In the genomic region with DNA sequence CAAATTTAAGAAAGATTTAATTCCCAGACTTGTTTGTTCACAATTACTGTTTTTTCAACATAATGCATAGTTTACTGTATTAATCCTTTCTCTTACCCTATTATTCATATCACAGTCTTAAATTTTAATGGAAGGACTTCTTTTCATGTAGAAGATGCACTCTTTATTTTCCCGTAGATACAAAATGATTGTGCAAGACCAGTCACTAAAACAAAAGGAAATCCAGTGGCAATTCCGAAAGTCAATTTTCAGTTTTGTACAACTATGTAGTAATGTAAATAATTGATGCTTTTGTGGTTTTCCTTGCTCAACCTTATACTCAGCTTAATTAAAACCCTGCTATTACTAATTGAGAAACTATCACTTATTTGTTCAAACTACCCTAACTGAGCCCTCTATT, we compare ENCODE assay signal across 29 cellular contexts.
"Had no signal": no experiment of that assay in that cellular context is flagged by ENCODE, and none has a peak within 500 bp of the region (broad histone marks: within the 10 kb centered on the region; RNA-seq: fewer than 3 reads in every experiment).

No MANE protein-coding gene starts in this region.

- H3K27me3 ChIP-seq: neutrophil, pancreas, spleen, suprapubic skin, testis, tibial artery, transverse colon, upper lobe of right lung, uterus had no signal

- H3K4me3 ChIP-seq: pancreas, psoas muscle, skin epidermis, smooth muscle cell, spleen, suprapubic skin, testis, tibial artery, transverse colon, upper lobe of right lung, uterus had no signal

- H3K4me1 ChIP-seq: pancreas, psoas muscle, spleen, suprapubic skin, testis, tibial artery, transverse colon, upper lobe of right lung, uterus had no signal

- H3K9me3 ChIP-seq: neutrophil, pancreas, psoas muscle, spleen, suprapubic skin, testis, tibial artery, transverse colon, upper lobe of right lung, uterus had no signal

- DNase-seq: naive thymus-derived CD8-positive, alpha-beta T cell; nephron progenitor cell; nucleus accumbens; pancreas; posterior cingulate gyrus; psoas muscle; right cardiac atrium; spleen; stimulated activated CD4-positive, alpha-beta T cell treated with anti-CD3 and anti-CD28 coated beads, Interleukin-12 subunit alpha, Interleukin-12 subunit beta, amount 100 ng/mL, for 4 hours; stimulated activated CD4-positive, alpha-beta T cell treated with anti-CD3 and anti-CD28 coated beads, Interleukin-1b, Interleukin-23, amount 100 ng/mL, for 48 hours; stimulated activated CD4-positive, alpha-beta T cell treated with anti-CD3 and anti-CD28 coated beads, Interleukin-4, amount 100 ng/mL, for 1 hour; stimulated activated CD4-positive, alpha-beta T cell treated with anti-CD3 and anti-CD28 coated beads, Interleukin-4, amount 100 ng/mL, for 4 hours; stimulated activated CD8-positive, alpha-beta memory T cell treated with anti-CD3 and anti-CD28 coated beads, Interleukin-4, amount 100 ng/mL, for 48 hours; stimulated activated naive CD4-positive, alpha-beta T cell; stimulated activated naive CD8-positive, alpha-beta T cell treated with anti-CD3 and anti-CD28 coated beads, Interleukin-15, amount 100 ng/mL, for 72 hours; stimulated activated naive CD8-positive, alpha-beta T cell treated with anti-CD3 and anti-CD28 coated beads, Interleukin-15, Interleukin-2, amounts not matched to agents 100 U/mL and 50 U/mL, for 24 hours; substantia nigra; testis; tibial artery; transverse colon; upper lobe of right lung; uterus had no signal

- H3K36me3 ChIP-seq: neutrophil, pancreas, spleen, suprapubic skin, tibial artery, transverse colon, upper lobe of right lung, uterus had no signal

- H3K4me2 ChIP-seq: smooth muscle cell had no signal

- ATAC-seq: naive thymus-derived CD8-positive, alpha-beta T cell; natural killer cell treated with Interleukin-12 subunit alpha and Interleukin-12 subunit beta and Interleukin-15 and Interleukin-18, amount 100 ng/mL, for 72 hours; pancreas; psoas muscle; right cardiac atrium; sciatic nerve; stimulated activated memory B cell treated with anti-CD40 and anti-IgM and Interleukin-4, amounts not matched to agents 10 μg/mL and 1 μg/mL and 100 μg/mL, for 72 hours; stimulated activated naive CD8-positive, alpha-beta T cell treated with anti-CD3 and anti-CD28 coated beads, Interleukin-15, amount 100 ng/mL, for 72 hours; stimulated activated naive CD8-positive, alpha-beta T cell treated with anti-CD3 and anti-CD28 coated beads, Interleukin-15, Interleukin-2, amounts not matched to agents 100 U/mL and 50 U/mL, for 24 hours; upper lobe of right lung had no signal

- H3K27ac ChIP-seq: neutrophil, pancreas, psoas muscle, skin epidermis, spleen, suprapubic skin, testis, tibial artery, transverse colon, upper lobe of right lung, uterus had no signal
